ENCODE assay signal across 12 cellular contexts in genomic region chr18:70431203-70431624, GRCh38.
DNase-seq lines count a peak whose midpoint lies in the region; ATAC-seq and TF ChIP-seq lines count a peak whose summit lies in the region.
"Had no signal": no experiment of that assay in that cellular context is flagged by ENCODE, and none has a peak within 500 bp of the region (broad histone marks: within the 10 kb centered on the region; RNA-seq: fewer than 3 reads in every experiment).

No MANE protein-coding gene starts in this region.

- H3K4me1 ChIP-seq in left lung, result peaks cover 0 to 7% of the 10 kb centered on the region in 2 donors

- no peaks in the 10 kb centered on the region for H3K36me3 ChIP-seq in left lung

- in situ Hi-C loops in KBM-7 (cut with MboI; ENCODE audit: low pct_unique_long_range_greater_than_20kb, low sequenced_read_pairs), result loop anchor here (25.0 kb wide), 1 partner anchor 219 kb away; the partner anchor contains the start of gene RTTN

- intact Hi-C loops in sciatic nerve (cut with DNase I) (loop anchor here (5.0 kb wide), 1 partner anchor 234 kb away; no protein-coding TSS in a partner anchor), left lung (cut with DNase I) (loop anchor here in 1 of 2 donors (5.0 kb wide), 1 partner anchor 234 kb away; no protein-coding TSS in a partner anchor)

- CTCF ChIA-PET in RWPE1 (lab: Yijun Ruan, JAX), result no interaction called here

- no peaks in the 10 kb centered on the region for H3K27me3 ChIP-seq in left lung

- TF ChIP-seq CTCF in RWPE1 (conservative IDR thresholded peaks at IDR 0.05; ENCODE audit: low read depth) (no peak), fibroblast of pulmonary artery (IDR thresholded peaks at IDR 0.05; ENCODE audit: low read length, missing control alignments) (no peak), left lung (IDR thresholded peaks at IDR 0.05) (no peak)

- H3K4me3 ChIP-seq in fibroblast of pulmonary artery (replicated peaks; ENCODE audit: low read depth, low read length) (no peak overlapping the region), left lung (no peak overlapping the region)

- POLR2A ChIA-PET in RWPE1 (lab: Yijun Ruan, JAX; ENCODE audit: low non-redundant PET), result no interaction called here

- DNase-seq in DMS53 (lab: John Stamatoyannopoulos, UW) (peak; percentile 27), DMS53 treated with DMSO at 0.1 percent for 48 hours (lab: John Stamatoyannopoulos, UW; ENCODE audit: unreplicated experiment) (no peak), RWPE1 (ENCODE audit: low spot score) (peak; percentile 25), fibroblast of pulmonary artery (ENCODE audit: low read depth) (peak; percentile 62), sciatic nerve (ENCODE audit: low spot score) (no peak), KBM-7 (no peak), left lung (no peak)
- DNase-seq in central memory CD4-positive, alpha-beta T cell, result no peak
- DNase-seq: midbrain, MM.1S, nucleus accumbens had no signal

- peak; percentile 30 for ATAC-seq in sciatic nerve
- ATAC-seq in left lung, result no peak

- H3K27ac ChIP-seq in RWPE1 (peak overlapping the region; percentile 78), left lung (no peak overlapping the region)
- H3K27ac ChIP-seq: 22Rv1 had no signal

- no peaks in the 10 kb centered on the region for H3K9me3 ChIP-seq in left lung

Comparison
In these comparisons a context has a peak if more than half of its experiments do, and no peak if none do; other contexts are left out.
1. DNase-seq: peak in DMS53 (single experiment), RWPE1 (single experiment) and fibroblast of pulmonary artery (single experiment); none in DMS53 treated with DMSO at 0.1 percent for 48 hours (single experiment), sciatic nerve (single experiment), central memory CD4-positive, alpha-beta T cell (single experiment), KBM-7 (single experiment) and left lung (0 of 2).